In genomic region chr11:63915961-63916836, GRCh38 we compare ENCODE assay signal across 8 cellular contexts. TPM values are rescaled to one million over a fixed set of nuclear protein-coding genes. Genes with fewer than 3 reads are reported as not detected.
DNase-seq lines count a peak whose midpoint lies in the region; ATAC-seq and TF ChIP-seq lines count a peak whose summit lies in the region.

No MANE protein-coding gene starts in this region.

- DNase-seq in mesothelial cell of epicardium (ENCODE audit: low spot score in 2 of 2, unreplicated experiment in 2 of 2) (no peak), upper lobe of left lung (peak in 1 of 2 donors; percentile 91)
- DNase-seq in NK-92 treated with Interleukin-12 subunit alpha and Interleukin-12 subunit beta, amount 100 ng/mL, for 24 hours (lab: John Stamatoyannopoulos, UW) = no peak

- WGBS in upper lobe of left lung, 2 donors = 10 to 12% methylated on average over 27 to 31 of the region's 56 CpGs

- peaks cover 11% of the 10 kb centered on the region for H3K27me3 Mint-ChIP-seq in IgD-negative memory B cell
- H3K27me3 Mint-ChIP-seq in dendritic cell treated with granulocyte-macrophage colony-stimulating factor and Interleukin-4, amounts not matched to agents 40 ng/mL and 50 ng/mL, for 4 days = peaks cover 68% of the 10 kb centered on the region
- H3K27me3 Mint-ChIP-seq in mesothelial cell of epicardium (ENCODE audit: low read depth) = no peaks in the 10 kb centered on the region

- H3K27ac Mint-ChIP-seq in IgD-negative memory B cell (peak overlapping the region in 1 of 3 donors; percentile 62), mesothelial cell of epicardium (no peak overlapping the region)
- no peak overlapping the region for H3K27ac Mint-ChIP-seq in dendritic cell treated with granulocyte-macrophage colony-stimulating factor and Interleukin-4, amounts not matched to agents 40 ng/mL and 50 ng/mL, for 4 days

- no peaks in the 10 kb centered on the region for H3K9me2 ChIP-seq in DOHH2 (replicated peaks; ENCODE audit: control insufficient read depth, low read length)

- no peak overlapping the region for H3K27ac ChIP-seq in DOHH2 (ENCODE audit: low read depth, low read length)
- H3K27ac ChIP-seq in upper lobe of left lung = no peak overlapping the region

- TF ChIP-seq CTCF in DOHH2 (IDR thresholded peaks at IDR 0.05; ENCODE audit: low read depth, low read length, poor library complexity, severe bottlenecking) = peak; percentile 56
- peak; percentile 41 for TF ChIP-seq CTCF in mesothelial cell of epicardium (IDR thresholded peaks at IDR 0.05; ENCODE audit: unreplicated experiment)
- TF ChIP-seq CTCF in upper lobe of left lung (IDR thresholded peaks at IDR 0.05) = peak in 5 of 6 experiments; percentile 29 to 54 (median 35)

- H3K36me3 ChIP-seq in DOHH2 (ENCODE audit: control insufficient read depth, low read length) (no peaks in the 10 kb centered on the region), upper lobe of left lung (peaks cover 0 to 5% (median 0%) of the 10 kb centered on the region in 4 donors)

- H3K4me3 ChIP-seq in DOHH2 (ENCODE audit: low read length) (peak overlapping the region; percentile 70), upper lobe of left lung (peak overlapping the region; percentile 40 to 56 (median 50))

- no peak for TF ChIP-seq POLR2A in upper lobe of left lung (IDR thresholded peaks at IDR 0.05)

- ATAC-seq in SK-N-SH treated with all-trans-retinoic acid at 6 μM for 48 hours (peak; percentile 59), upper lobe of left lung (ENCODE audit: low FRiP score in 2 of 2) (no peak), GM19452 (IDR thresholded peaks at IDR 0.05; ENCODE audit: unreplicated experiment) (no peak)

- H3K4me1 Mint-ChIP-seq in IgD-negative memory B cell (peaks cover 0 to 10% (median 3%) of the 10 kb centered on the region in 3 donors), mesothelial cell of epicardium (peaks cover 38% of the 10 kb centered on the region)
- H3K4me1 Mint-ChIP-seq in dendritic cell treated with granulocyte-macrophage colony-stimulating factor and Interleukin-4, amounts not matched to agents 40 ng/mL and 50 ng/mL, for 4 days (ENCODE audit: low read depth) = peaks cover 35% of the 10 kb centered on the region

- H3K36me3 Mint-ChIP-seq in IgD-negative memory B cell (no peaks in the 10 kb centered on the region), mesothelial cell of epicardium (peaks cover 7% of the 10 kb centered on the region)
- peaks cover 12% of the 10 kb centered on the region for H3K36me3 Mint-ChIP-seq in dendritic cell treated with granulocyte-macrophage colony-stimulating factor and Interleukin-4, amounts not matched to agents 40 ng/mL and 50 ng/mL, for 4 days (ENCODE audit: low read depth)

- H3K4me3 Mint-ChIP-seq in IgD-negative memory B cell (peak overlapping the region; percentile 72 to 96 (median 78)), mesothelial cell of epicardium (peak overlapping the region; percentile 84)
- peak overlapping the region; percentile 80 for H3K4me3 Mint-ChIP-seq in dendritic cell treated with granulocyte-macrophage colony-stimulating factor and Interleukin-4, amounts not matched to agents 40 ng/mL and 50 ng/mL, for 4 days

- peaks cover 41% of the 10 kb centered on the region for H3K27me3 ChIP-seq in DOHH2 (ENCODE audit: control insufficient read depth, low read length)
- peaks cover 0 to 17% (median 0%) of the 10 kb centered on the region in 4 donors for H3K27me3 ChIP-seq in upper lobe of left lung

- peaks cover 6% of the 10 kb centered on the region for H3F3A ChIP-seq in DOHH2 (ENCODE audit: control insufficient read depth, insufficient read depth)

- H3K4me1 ChIP-seq in DOHH2 (ENCODE audit: control insufficient read depth, low read length) = peaks cover 38% of the 10 kb centered on the region
- peaks cover 44 to 62% (median 50%) of the 10 kb centered on the region in 4 donors for H3K4me1 ChIP-seq in upper lobe of left lung

- intact Hi-C loops in dendritic cell treated with granulocyte-macrophage colony-stimulating factor and Interleukin-4, amounts not matched to agents 40 ng/mL and 50 ng/mL, for 4 days (cut with micrococcal nuclease) = no loop called here

- H4K20me1 ChIP-seq in DOHH2 (ENCODE audit: control insufficient read depth, insufficient read depth, low read depth, low read length) = no peaks in the 10 kb centered on the region

- no peaks in the 10 kb centered on the region for H3K9me3 Mint-ChIP-seq in IgD-negative memory B cell
- H3K9me3 Mint-ChIP-seq in dendritic cell treated with granulocyte-macrophage colony-stimulating factor and Interleukin-4, amounts not matched to agents 40 ng/mL and 50 ng/mL, for 4 days = no peaks in the 10 kb centered on the region
- H3K9me3 Mint-ChIP-seq in mesothelial cell of epicardium = no peaks in the 10 kb centered on the region

- H3K9me3 ChIP-seq in DOHH2 (ENCODE audit: control insufficient read depth, insufficient read depth, low read length) = no peaks in the 10 kb centered on the region
- H3K9me3 ChIP-seq in upper lobe of left lung = no peaks in the 10 kb centered on the region

- H3K79me2 ChIP-seq in DOHH2 (ENCODE audit: control insufficient read depth, low read length) = no peaks in the 10 kb centered on the region

- H3K4me2 ChIP-seq in DOHH2 (ENCODE audit: low read length) = peak overlapping the region; percentile 87

- TF ChIP-seq EP300 in upper lobe of left lung (IDR thresholded peaks at IDR 0.05) = no peak

TF ChIP-seq in SK-N-SH treated with all-trans-retinoic acid at 6 μM for 48 hours, 23 proteins besides CTCF, POLR2A, EP300 and RAD21:
- no peak for TF ChIP-seq TOX (CRISPR knock-in tag; IDR thresholded peaks at IDR 0.05; ENCODE audit: borderline replicate concordance)
- TF ChIP-seq ZNF70 (CRISPR knock-in tag; IDR thresholded peaks at IDR 0.05) = 0 out of 2 replicates have a peak, but pooled peaks have one; percentile 20

RNA-seq across cellular contexts. Expression of gene RCOR2, which starts 0.8 kb away (rescaled TPM):
- not detected for polyA plus RNA-seq in IgD-negative memory B cell
- total RNA-seq in mesothelial cell of epicardium (28.6 to 33.7 TPM (median 30.6 TPM) in 3 replicates), upper lobe of left lung (under 1 TPM in 2 of 6 donors, not detected in 4; 0.14 to 0.40 TPM)

RNA-seq across cellular contexts. Expression of gene NAA40, which starts 22.6 kb away (rescaled TPM):
- 13.9 TPM for polyA plus RNA-seq in IgD-negative memory B cell
- 50.7 to 53.7 TPM (median 51.4 TPM) in 3 replicates for total RNA-seq in mesothelial cell of epicardium
- total RNA-seq in upper lobe of left lung = 10 to 100 TPM in 5 of 6 donors, 1 to 10 TPM in 1; 7.8 to 41.9 (median 16.5) TPM

RNA-seq across cellular contexts. Expression of gene COX8A, which starts 58.2 kb away (rescaled TPM):
- polyA plus RNA-seq in IgD-negative memory B cell = 298 TPM
- total RNA-seq in mesothelial cell of epicardium (169 to 178 TPM (median 177 TPM) in 3 replicates), upper lobe of left lung (100 to 1,000 TPM; 184 to 510 (median 271) TPM)

Comparison
In these comparisons a context has a peak if more than half of its experiments do, and no peak if none do; other contexts are left out.
1. RNA of gene RCOR2, which starts 0.8 kb away (total RNA-seq): 28.6 to 33.7 TPM in mesothelial cell of epicardium; 0.14 to 0.40 TPM in upper lobe of left lung; every median in the first group is over 10 times any median in the second.
2. Peak in every context shown above with its lines, with median percentiles within 50 percentile points of each other: CTCF ChIP-seq and H3K4me3 Mint-ChIP-seq.